In the genomic region with DNA sequence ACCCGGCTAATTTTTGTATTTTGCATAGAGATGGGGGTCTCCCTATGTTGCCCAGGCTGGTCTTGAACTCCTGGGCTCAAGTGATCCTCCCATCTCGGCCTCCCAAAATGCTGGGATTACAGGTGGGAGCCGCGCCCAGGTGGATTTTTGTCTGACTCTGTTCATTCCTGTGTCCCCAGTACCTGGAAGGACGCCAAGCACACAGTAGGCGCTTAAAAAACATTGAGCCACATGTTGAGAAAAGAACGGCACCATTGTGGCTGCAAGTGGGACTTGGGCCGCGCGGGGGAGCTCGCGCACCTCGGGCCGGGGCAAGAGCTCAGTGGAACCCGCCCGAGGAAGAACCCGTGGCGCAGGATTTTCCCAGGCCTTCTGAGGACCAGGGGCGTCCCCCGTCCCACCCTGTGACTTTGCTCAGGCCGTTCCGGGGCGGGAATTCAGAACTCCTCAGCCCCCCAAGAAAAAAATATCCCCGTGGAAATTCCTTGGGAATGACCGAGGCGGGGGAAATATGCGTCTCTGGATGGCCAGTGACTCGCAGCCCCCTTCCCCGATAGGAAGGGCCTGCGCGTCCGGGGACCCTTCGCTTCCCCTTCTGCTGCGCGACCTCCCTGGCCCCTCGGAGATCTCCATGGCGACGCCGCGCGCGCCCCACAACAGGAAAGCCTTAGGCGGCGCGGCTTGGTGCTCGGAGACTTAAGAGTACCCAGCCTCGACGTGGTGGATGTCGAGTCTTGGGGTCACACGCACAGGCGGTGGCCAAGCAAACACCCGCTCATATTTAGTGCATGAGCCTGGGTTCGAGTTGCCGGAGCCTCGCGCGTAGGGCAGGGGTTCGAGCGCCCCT, we compare ENCODE assay signal across 1 cellular context.
A peak's percentile ranks its signal among the peaks of the same experiment; 100 is the strongest.
TF ChIP-seq lines count a peak whose summit lies in the region.

No MANE protein-coding gene starts in this region.

TF ChIP-seq in HCT116, 20 proteins besides CTCF, POLR2A, EP300 and RAD21:
- peak; percentile 37; the same call in 1 of the 2 replicates for TF ChIP-seq CBX3 (IDR thresholded peaks at IDR 0.05; ENCODE audit: low read depth)
- TF ChIP-seq, protein P1, sequence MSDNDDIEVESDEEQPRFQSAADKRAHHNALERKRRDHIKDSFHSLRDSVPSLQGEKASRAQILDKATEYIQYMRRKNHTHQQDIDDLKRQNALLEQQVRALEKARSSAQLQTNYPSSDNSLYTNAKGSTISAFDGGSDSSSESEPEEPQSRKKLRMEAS (IDR thresholded peaks at IDR 0.05) = peak; percentile 74
- TF ChIP-seq POLR2AphosphoS5 (IDR thresholded peaks at IDR 0.05; ENCODE audit: low read depth, low read length) = 0 out of 2 replicates have a peak, but pooled peaks have one; percentile 12
- no peak for TF ChIP-seq SIN3A (IDR thresholded peaks at IDR 0.05; ENCODE audit: low read depth)
- no peak for TF ChIP-seq SP1 (IDR thresholded peaks at IDR 0.05; ENCODE audit: low read depth)
- TF ChIP-seq JUND (IDR thresholded peaks at IDR 0.05) = no peak
